Comparison of ENCODE assay signal across 15 cellular contexts in genomic region chr15:39788800-39789565, GRCh38. TPM values are rescaled to one million over a fixed set of nuclear protein-coding genes. Genes with fewer than 3 reads are reported as not detected.
DNase-seq lines count a peak whose midpoint lies in the region; TF ChIP-seq lines count a peak whose summit lies in the region.
"Had no signal": no experiment of that assay in that cellular context is flagged by ENCODE, and none has a peak within 500 bp of the region (broad histone marks: within the 10 kb centered on the region; RNA-seq: fewer than 3 reads in every experiment).

No MANE protein-coding gene starts in this region.

- H3K27me3 Mint-ChIP-seq in neural crest cell (ENCODE audit: low read depth): no peaks in the 10 kb centered on the region

- peaks cover 33% of the 10 kb centered on the region for H3K4me1 Mint-ChIP-seq in neural crest cell

- no peaks in the 10 kb centered on the region for H3K9me3 Mint-ChIP-seq in neural crest cell
- H3K9me3 Mint-ChIP-seq: CD4-positive, CD25-positive, alpha-beta regulatory T cell had no signal

- H3K36me3 Mint-ChIP-seq in neural crest cell (ENCODE audit: low read depth): no peaks in the 10 kb centered on the region
- H3K36me3 Mint-ChIP-seq: CD4-positive, CD25-positive, alpha-beta regulatory T cell had no signal

- intact Hi-C loops in cardiac septum (cut with DNase I): loop anchor here (5.0 to 10.0 kb wide), 5 partner anchors 88 to 1334 kb away; partner anchors contain the start of genes EIF2AK4, FAM98B and SRP14

- H3K27ac Mint-ChIP-seq in neural crest cell (ENCODE audit: unreplicated experiment): no peak overlapping the region

- DNase-seq in GF-D8 (lab: John Stamatoyannopoulos, UW) (peak; percentile 57), M059J (ENCODE audit: low read depth) (peak; percentile 64), dedifferentiated amniotic fluid mesenchymal stem cell (ENCODE audit: extremely low spot score) (peak; percentile 26), neural crest cell (ENCODE audit: low read depth, low spot score) (no peak), inferior parietal cortex (ENCODE audit: extremely low spot score) (no peak), cardiac septum (ENCODE audit: low spot score) (no peak), NOMO-1 (lab: John Stamatoyannopoulos, UW; ENCODE audit: unreplicated experiment in 2 of 2) (no peak)
- DNase-seq: activated CD8-positive, alpha-beta memory T cell treated with anti-CD3 and anti-CD28 coated beads, Interleukin-2, amount 50 U/mL, for 4 hours; CD4-positive, CD25-positive, alpha-beta regulatory T cell; GOT3; heart left ventricle; islet precursor cell; NCI-H1092 treated with DMSO at 0.1 percent for 48 hours; right lobe of liver; stimulated activated CD4-positive, alpha-beta T cell treated with anti-CD3 and anti-CD28 coated beads, Interleukin-2, amount 100 ng/mL, for 48 hours had no signal

- peak overlapping the region; percentile 34 for H3K4me3 Mint-ChIP-seq in neural crest cell

- TF ChIP-seq CTCF in neural crest cell (conservative IDR thresholded peaks at IDR 0.05): no peak

RNA-seq across cellular contexts. Expression of gene FSIP1, which starts 6.3 kb away (rescaled TPM):
- 0.64 and 0.76 TPM in 2 replicates for total RNA-seq in M059J (2014; rRNA removed; shearing (Covaris generic))
- total RNA-seq in neural crest cell (6.8 and 8.1 TPM in 2 replicates), cardiac septum (2.0 TPM)

Comparison
In these comparisons a context has a peak if more than half of its experiments do, and no peak if none do; other contexts are left out.
1. DNase-seq: peak in GF-D8 (single experiment), M059J (single experiment) and dedifferentiated amniotic fluid mesenchymal stem cell (single experiment); none in neural crest cell (single experiment), inferior parietal cortex (single experiment), cardiac septum (single experiment) and NOMO-1 (0 of 2).